Comparison of ENCODE assay signal across 16 cellular contexts in genomic region chr20:24761220-24762065, GRCh38.
DNase-seq lines count a peak whose midpoint lies in the region; ATAC-seq and TF ChIP-seq lines count a peak whose summit lies in the region.
"Had no signal": no experiment of that assay in that cellular context is flagged by ENCODE, and none has a peak within 500 bp of the region (broad histone marks: within the 10 kb centered on the region; RNA-seq: fewer than 3 reads in every experiment).

No MANE protein-coding gene starts in this region.

- POLR2A ChIA-PET in HEK293 (lab: Yijun Ruan, JAX), result no interaction called here

- no peaks in the 10 kb centered on the region for H3K36me3 ChIP-seq in HEK293 (ENCODE audit: control insufficient read depth in 2 of 2, insufficient read depth in 1 of 2, low read length in 2 of 2)
- H3K36me3 ChIP-seq: BLaER1 had no signal

- H3K27me3 Mint-ChIP-seq in stimulated activated memory B cell treated with anti-CD40 and anti-IgM and Interleukin-4, amounts not matched to agents 10 μg/mL and 1 μg/mL and 100 μg/mL, for 72 hours, result peaks cover 6% of the 10 kb centered on the region

- H3K4me1 Mint-ChIP-seq in stimulated activated memory B cell treated with anti-CD40 and anti-IgM and Interleukin-4, amounts not matched to agents 10 μg/mL and 1 μg/mL and 100 μg/mL, for 72 hours, result peaks cover 13% of the 10 kb centered on the region

- no peak for TF ChIP-seq CTCF in HEK293 (tag by site-specific recombination; IDR thresholded peaks at IDR 0.05)

- ATAC-seq in stimulated activated memory B cell treated with anti-CD40 and anti-IgM and Interleukin-4, amounts not matched to agents 10 μg/mL and 1 μg/mL and 100 μg/mL, for 72 hours, result peak; percentile 36
- no peak for ATAC-seq in HG03135 (IDR thresholded peaks at IDR 0.05; ENCODE audit: unreplicated experiment)
- ATAC-seq: Right ventricle myocardium inferior had no signal

- H3K4me1 ChIP-seq in HEK293 (ENCODE audit: control insufficient read depth, insufficient read depth, low read length), result no peaks in the 10 kb centered on the region

- intact Hi-C loops in head of caudate nucleus (cut with DNase I), result no loop called here

- H3K27ac ChIP-seq in HEK293 (ENCODE audit: extremely low read depth, low read depth, low read length), result no peak overlapping the region

- no peak overlapping the region for H3K4me3 ChIP-seq in HEK293 (ENCODE audit: low read depth, low read length)
- H3K4me3 ChIP-seq: BLaER1 had no signal

- CTCF ChIA-PET in HEK293 (lab: Yijun Ruan, JAX), result no interaction called here

- no peaks in the 10 kb centered on the region for H3K36me3 Mint-ChIP-seq in stimulated activated memory B cell treated with anti-CD40 and anti-IgM and Interleukin-4, amounts not matched to agents 10 μg/mL and 1 μg/mL and 100 μg/mL, for 72 hours

- no peak overlapping the region for H3K4me3 Mint-ChIP-seq in stimulated activated memory B cell treated with anti-CD40 and anti-IgM and Interleukin-4, amounts not matched to agents 10 μg/mL and 1 μg/mL and 100 μg/mL, for 72 hours
- H3K4me3 Mint-ChIP-seq: IgD-negative memory B cell had no signal

- no peaks in the 10 kb centered on the region for H3K9me3 ChIP-seq in HEK293 (ENCODE audit: control insufficient read depth, insufficient read depth, low read depth, low read length)

- no peak overlapping the region for H3K27ac Mint-ChIP-seq in stimulated activated memory B cell treated with anti-CD40 and anti-IgM and Interleukin-4, amounts not matched to agents 10 μg/mL and 1 μg/mL and 100 μg/mL, for 72 hours
- H3K27ac Mint-ChIP-seq: IgD-negative memory B cell had no signal

- H3K9me3 Mint-ChIP-seq in stimulated activated memory B cell treated with anti-CD40 and anti-IgM and Interleukin-4, amounts not matched to agents 10 μg/mL and 1 μg/mL and 100 μg/mL, for 72 hours, result peaks cover 3% of the 10 kb centered on the region

- DNase-seq in Ammon's horn (ENCODE audit: low spot score) (peak; percentile 41), head of caudate nucleus (peak in 30 of 42 donors; percentile 2 to 85 (median 44)), cerebellar cortex (ENCODE audit: low spot score) (no peak), RPMI8226 (no peak)
- DNase-seq: DMS153, H7, NCI-H1417, NCI-H2029, NCI-H2171 treated with DMSO at 0.1 percent for 48 hours, NCI-H774 had no signal

TF ChIP-seq in HEK293, 187 proteins besides CTCF, POLR2A, EP300 and RAD21:
- TF ChIP-seq HOXC10 (CRISPR knock-in tag; IDR thresholded peaks at IDR 0.05), result no peak
- TF ChIP-seq ZNF837 (tag by site-specific recombination; IDR thresholded peaks at IDR 0.05), result no peak
- no peak for TF ChIP-seq REPIN1 (tag by site-specific recombination; IDR thresholded peaks at IDR 0.05; ENCODE audit: low read depth)
- no peak for TF ChIP-seq KLF1 (tag by site-specific recombination; IDR thresholded peaks at IDR 0.05)
- TF ChIP-seq ZNF155 (tag by site-specific recombination; IDR thresholded peaks at IDR 0.05), result no peak
- no peak for TF ChIP-seq KLF16 (tag by site-specific recombination; IDR thresholded peaks at IDR 0.05)
- TF ChIP-seq ZNF404 (tag by site-specific recombination; IDR thresholded peaks at IDR 0.05), result no peak
- no peak for TF ChIP-seq ZBTB49 (tag by site-specific recombination; IDR thresholded peaks at IDR 0.05; ENCODE audit: low read depth)
- TF ChIP-seq EGR2 (tag by site-specific recombination; IDR thresholded peaks at IDR 0.05; ENCODE audit: low read depth), result peak; percentile 33; the same call in 1 of the 2 replicates
- TF ChIP-seq, protein P1, sequence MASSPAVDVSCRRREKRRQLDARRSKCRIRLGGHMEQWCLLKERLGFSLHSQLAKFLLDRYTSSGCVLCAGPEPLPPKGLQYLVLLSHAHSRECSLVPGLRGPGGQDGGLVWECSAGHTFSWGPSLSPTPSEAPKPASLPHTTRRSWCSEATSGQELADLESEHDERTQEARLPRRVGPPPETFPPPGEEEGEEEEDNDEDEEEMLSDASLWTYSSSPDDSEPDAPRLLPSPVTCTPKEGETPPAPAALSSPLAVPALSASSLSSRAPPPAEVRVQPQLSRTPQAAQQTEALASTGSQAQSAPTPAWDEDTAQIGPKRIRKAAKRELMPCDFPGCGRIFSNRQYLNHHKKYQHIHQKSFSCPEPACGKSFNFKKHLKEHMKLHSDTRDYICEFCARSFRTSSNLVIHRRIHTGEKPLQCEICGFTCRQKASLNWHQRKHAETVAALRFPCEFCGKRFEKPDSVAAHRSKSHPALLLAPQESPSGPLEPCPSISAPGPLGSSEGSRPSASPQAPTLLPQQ (tag by site-specific recombination; IDR thresholded peaks at IDR 0.05), result no peak
- no peak for TF ChIP-seq ZNF184 (tag by site-specific recombination; IDR thresholded peaks at IDR 0.05)
- TF ChIP-seq SCRT2 (tag by site-specific recombination; IDR thresholded peaks at IDR 0.05), result no peak
- TF ChIP-seq, protein P2, sequence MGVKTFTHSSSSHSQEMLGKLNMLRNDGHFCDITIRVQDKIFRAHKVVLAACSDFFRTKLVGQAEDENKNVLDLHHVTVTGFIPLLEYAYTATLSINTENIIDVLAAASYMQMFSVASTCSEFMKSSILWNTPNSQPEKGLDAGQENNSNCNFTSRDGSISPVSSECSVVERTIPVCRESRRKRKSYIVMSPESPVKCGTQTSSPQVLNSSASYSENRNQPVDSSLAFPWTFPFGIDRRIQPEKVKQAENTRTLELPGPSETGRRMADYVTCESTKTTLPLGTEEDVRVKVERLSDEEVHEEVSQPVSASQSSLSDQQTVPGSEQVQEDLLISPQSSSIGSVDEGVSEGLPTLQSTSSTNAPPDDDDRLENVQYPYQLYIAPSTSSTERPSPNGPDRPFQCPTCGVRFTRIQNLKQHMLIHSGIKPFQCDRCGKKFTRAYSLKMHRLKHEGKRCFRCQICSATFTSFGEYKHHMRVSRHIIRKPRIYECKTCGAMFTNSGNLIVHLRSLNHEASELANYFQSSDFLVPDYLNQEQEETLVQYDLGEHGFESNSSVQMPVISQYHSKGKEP (tag by site-specific recombination; IDR thresholded peaks at IDR 0.05), result no peak
- TF ChIP-seq ZNF529 (tag by site-specific recombination; IDR thresholded peaks at IDR 0.05; ENCODE audit: insufficient replicate concordance), result no peak
- TF ChIP-seq ZFHX2 (tag by site-specific recombination; conservative IDR thresholded peaks at IDR 0.05), result peak; percentile 36; the same call in 1 of the 2 replicates

Comparison
In these comparisons a context has a peak if more than half of its experiments do, and no peak if none do; other contexts are left out.
1. DNase-seq: peak in Ammon's horn (single experiment) and head of caudate nucleus (30 of 42); none in cerebellar cortex (single experiment) and RPMI8226 (single experiment).